ENCODE assay signal across 9 cellular contexts in the genomic region with DNA sequence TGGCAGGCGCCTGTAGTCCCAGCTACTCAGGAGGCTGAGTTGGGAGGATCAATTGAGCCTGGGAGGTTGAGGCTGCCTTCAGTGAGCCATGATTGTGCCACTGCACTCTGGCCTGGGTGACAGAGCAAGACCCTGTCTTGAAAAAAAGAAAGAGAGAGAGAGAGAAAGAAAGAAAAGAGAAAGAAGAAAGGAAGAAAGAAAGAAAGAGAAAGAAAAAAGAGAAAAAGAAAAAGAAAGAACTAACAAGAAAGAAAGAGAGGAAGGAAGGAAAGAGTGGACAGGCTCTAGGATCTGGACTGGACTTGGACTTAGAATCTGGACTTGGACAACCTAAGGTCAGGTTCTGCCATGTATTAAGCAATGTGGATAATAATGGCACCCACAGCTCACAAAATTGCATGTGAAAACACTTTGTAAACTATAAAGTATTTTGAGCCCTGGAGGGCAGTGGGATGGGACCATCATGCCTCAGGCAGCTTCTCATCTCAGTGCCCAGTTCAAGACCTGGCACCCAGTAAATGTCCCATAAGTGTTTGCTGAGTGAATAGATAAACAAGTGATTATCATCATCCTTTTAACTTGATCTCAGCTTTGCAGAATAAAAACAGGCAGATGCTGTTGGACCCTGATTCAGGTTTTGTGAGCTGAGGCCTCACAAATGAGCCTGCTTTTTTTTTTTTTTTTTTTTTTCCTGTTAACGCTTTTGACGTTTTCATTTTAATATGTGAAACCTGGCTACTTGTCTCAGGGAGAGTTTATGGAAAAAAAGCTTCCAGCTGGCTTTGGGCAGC. TPM values are rescaled to one million over a fixed set of nuclear protein-coding genes. Genes with fewer than 3 reads are reported as not detected.
DNase-seq lines count a peak whose midpoint lies in the region; ATAC-seq and TF ChIP-seq lines count a peak whose summit lies in the region.
"Had no signal": no experiment of that assay in that cellular context is flagged by ENCODE, and none has a peak within 500 bp of the region (broad histone marks: within the 10 kb centered on the region; RNA-seq: fewer than 3 reads in every experiment).

No MANE protein-coding gene starts in this region.

- no peak overlapping the region for H2BK120ac ChIP-seq in neuronal stem cell (ENCODE audit: low read depth, low read length)

- H3K79me1 ChIP-seq in neuronal stem cell (ENCODE audit: low read depth, low read length) = no peaks in the 10 kb centered on the region

- no peaks in the 10 kb centered on the region for H3K36me3 ChIP-seq in KOPT-K1 (ENCODE audit: insufficient read depth, low read length)
- no peaks in the 10 kb centered on the region for H3K36me3 ChIP-seq in neuronal stem cell (replicated peaks in 1 of 2; ENCODE audit: control insufficient read depth in 2 of 2, insufficient read depth in 2 of 2, low read length in 2 of 2)
- H3K36me3 ChIP-seq in adrenal gland (replicated peaks in 1 of 2) = no peaks in the 10 kb centered on the region

- H3K4me3 Mint-ChIP-seq in CD4-positive, alpha-beta T cell = peak overlapping the region; percentile 84
- peak overlapping the region; percentile 69 for H3K4me3 Mint-ChIP-seq in activated T-helper 1 cell treated with anti-CD3 and anti-CD28 coated beads, Interleukin-12 subunit alpha, Interleukin-12 subunit beta, Interleukin-2, Interleukin-4 antibody, amounts not matched to agents 30 ng/mL and 10 ng/mL and 1 ng/mL, durations not matched to agents 14 hours and 24 hours and 36 hours

- H3K9me3 Mint-ChIP-seq in CD4-positive, alpha-beta T cell = no peaks in the 10 kb centered on the region
- H3K9me3 Mint-ChIP-seq in activated T-helper 1 cell treated with anti-CD3 and anti-CD28 coated beads, Interleukin-12 subunit alpha, Interleukin-12 subunit beta, Interleukin-2, Interleukin-4 antibody, amounts not matched to agents 30 ng/mL and 10 ng/mL and 1 ng/mL, durations not matched to agents 14 hours and 24 hours and 36 hours = no peaks in the 10 kb centered on the region

- H3K18ac ChIP-seq in neuronal stem cell (ENCODE audit: low read length) = no peak overlapping the region

- peak; percentile 8 for TF ChIP-seq CTCF in CD4-positive, alpha-beta T cell (IDR thresholded peaks at IDR 0.05)
- TF ChIP-seq CTCF in adrenal gland (IDR thresholded peaks at IDR 0.05) = no peak

- H2AFZ ChIP-seq in neuronal stem cell (ENCODE audit: low read length) = peak overlapping the region; percentile 49

- no peak for TF ChIP-seq POLR2A in adrenal gland (IDR thresholded peaks at IDR 0.05)

- H4K8ac ChIP-seq in neuronal stem cell (ENCODE audit: low read depth, low read length) = no peak overlapping the region

- no peaks in the 10 kb centered on the region for H3K27me3 ChIP-seq in CD4-positive, alpha-beta T cell (ENCODE audit: control insufficient read depth, insufficient read depth, low read length)
- H3K27me3 ChIP-seq in neuronal stem cell (ENCODE audit: control insufficient read depth in 3 of 3, insufficient read depth in 3 of 3, low read depth in 1 of 3, low read length in 3 of 3) (peaks cover 0 to 29% (median 0%) of the 10 kb centered on the region in 3 experiments), adrenal gland (no peaks in the 10 kb centered on the region)

- H2AK5ac ChIP-seq in neuronal stem cell (ENCODE audit: low read depth, low read length) = no peak overlapping the region

- no peak overlapping the region for H3K23ac ChIP-seq in neuronal stem cell (ENCODE audit: low read depth, low read length, poor library complexity)

- no peak overlapping the region for H3K14ac ChIP-seq in neuronal stem cell (ENCODE audit: low read length)

- peak overlapping the region; percentile 33 for H2BK5ac ChIP-seq in neuronal stem cell (ENCODE audit: low read length)

- intact Hi-C loops in CD4-positive, alpha-beta T cell (cut with DNase I, micrococcal nuclease) = loop anchor here (1.0 to 5.0 kb wide), 5 partner anchors 10 to 43 kb away; a partner anchor contains a TSS
- intact Hi-C loops in activated T-helper 1 cell treated with anti-CD3 and anti-CD28 coated beads, Interleukin-12 subunit alpha, Interleukin-12 subunit beta, Interleukin-2, Interleukin-4 antibody, amounts not matched to agents 30 ng/mL and 10 ng/mL and 1 ng/mL, durations not matched to agents 14 hours and 24 hours and 36 hours (cut with micrococcal nuclease) = loop anchor here (5.0 kb wide), 1 partner anchor 1918 kb away; no protein-coding TSS in a partner anchor
- intact Hi-C loops in adrenal gland (cut with DNase I) = no loop called here

- peak overlapping the region; percentile 88 for H3K27ac ChIP-seq in CD4-positive, alpha-beta T cell (ENCODE audit: low read depth, low read length)
- H3K27ac ChIP-seq in KOPT-K1 (ENCODE audit: low read depth, low read length, poor library complexity, severe bottlenecking) (peak overlapping the region; percentile 98), neuronal stem cell (replicated peaks; ENCODE audit: low read length) (no peak overlapping the region), adrenal gland (peak overlapping the region in 2 of 5 donors; percentile 9 to 46)

- CTCF ChIA-PET in CD4-positive, alpha-beta T cell (lab: Charles Lee) = interaction anchor here (1.0 to 4.1 kb wide), 5 partner anchors 12 to 92 kb away, joined by 3 to 23 read pairs (median 10); a partner anchor contains a TSS

- POLR2A ChIA-PET in CD4-positive, alpha-beta T cell (lab: Charles Lee) = interaction anchor here (0.6 to 36.2 kb wide), 18 partner anchors 13 to 457 kb away, joined by 3 to 1343 read pairs (median 10); a partner anchor contains a TSS

- H3K27ac Mint-ChIP-seq in CD4-positive, alpha-beta T cell = peak overlapping the region; percentile 98
- peak overlapping the region; percentile 99 for H3K27ac Mint-ChIP-seq in activated T-helper 1 cell treated with anti-CD3 and anti-CD28 coated beads, Interleukin-12 subunit alpha, Interleukin-12 subunit beta, Interleukin-2, Interleukin-4 antibody, amounts not matched to agents 30 ng/mL and 10 ng/mL and 1 ng/mL, durations not matched to agents 14 hours and 24 hours and 36 hours

- no peak for DNase-seq in CD4-positive, alpha-beta T cell
- DNase-seq in activated T-helper 1 cell treated with anti-CD3 and anti-CD28 coated beads, Interleukin-12 subunit alpha, Interleukin-12 subunit beta, Interleukin-2, Interleukin-4 antibody, amounts not matched to agents 30 ng/mL and 10 ng/mL and 1 ng/mL, durations not matched to agents 14 hours and 24 hours and 36 hours (ENCODE audit: low spot score) = no peak
- DNase-seq in neuronal stem cell (ENCODE audit: low spot score) (no peak), adrenal gland (no peak), putamen (ENCODE audit: low spot score) (no peak), ecto neural progenitor cell (ENCODE audit: low spot score) (no peak)

- H3K9me3 ChIP-seq in CD4-positive, alpha-beta T cell (ENCODE audit: control insufficient read depth, low read length) = no peaks in the 10 kb centered on the region
- H3K9me3 ChIP-seq in KOPT-K1 (ENCODE audit: insufficient read depth, low read length, poor library complexity, severe bottlenecking) (no peaks in the 10 kb centered on the region), neuronal stem cell (replicated peaks in 1 of 2; ENCODE audit: control insufficient read depth in 2 of 2, insufficient read depth in 1 of 2, low read depth in 1 of 2, low read length in 2 of 2) (no peaks in the 10 kb centered on the region), adrenal gland (replicated peaks in 1 of 3) (no peaks in the 10 kb centered on the region)

- no peak overlapping the region for H3K4me3 ChIP-seq in neuronal stem cell (ENCODE audit: low read length in 2 of 2)
- H3K4me3 ChIP-seq in adrenal gland = no peak overlapping the region

- no peaks in the 10 kb centered on the region for H3K36me3 Mint-ChIP-seq in CD4-positive, alpha-beta T cell (ENCODE audit: low read depth)
- peaks cover 16% of the 10 kb centered on the region for H3K36me3 Mint-ChIP-seq in activated T-helper 1 cell treated with anti-CD3 and anti-CD28 coated beads, Interleukin-12 subunit alpha, Interleukin-12 subunit beta, Interleukin-2, Interleukin-4 antibody, amounts not matched to agents 30 ng/mL and 10 ng/mL and 1 ng/mL, durations not matched to agents 14 hours and 24 hours and 36 hours (ENCODE audit: low read depth)

- H3K9ac ChIP-seq in neuronal stem cell (ENCODE audit: low read depth, low read length, poor library complexity) = no peak overlapping the region

- no peak overlapping the region for H3K4ac ChIP-seq in neuronal stem cell (ENCODE audit: low read length)

- no peaks in the 10 kb centered on the region for H3K27me3 Mint-ChIP-seq in CD4-positive, alpha-beta T cell
- H3K27me3 Mint-ChIP-seq in activated T-helper 1 cell treated with anti-CD3 and anti-CD28 coated beads, Interleukin-12 subunit alpha, Interleukin-12 subunit beta, Interleukin-2, Interleukin-4 antibody, amounts not matched to agents 30 ng/mL and 10 ng/mL and 1 ng/mL, durations not matched to agents 14 hours and 24 hours and 36 hours (ENCODE audit: insufficient read depth) = no peaks in the 10 kb centered on the region

- H4K91ac ChIP-seq in neuronal stem cell (ENCODE audit: low read depth, low read length, poor library complexity) = no peak overlapping the region

- ATAC-seq in CD4-positive, alpha-beta T cell (ENCODE audit: poor library complexity) = no peak
- no peak for ATAC-seq in HG02852 (IDR thresholded peaks at IDR 0.05; ENCODE audit: unreplicated experiment)
- ATAC-seq: left ventricle myocardium superior had no signal

- WGBS in neuronal stem cell (ENCODE audit: extremely low coverage in 2 of 2, insufficient read length in 2 of 2, insufficient replicate concordance in 1 of 2), 2 donors = no CpG with 5 or more reads among the region's 3 CpGs
- 75 to 89% (median 80%) methylated on average over 3 of the region's 3 CpGs for WGBS in adrenal gland, 4 donors

- peaks cover 71% of the 10 kb centered on the region for H3K4me1 Mint-ChIP-seq in CD4-positive, alpha-beta T cell (ENCODE audit: low read depth)
- H3K4me1 Mint-ChIP-seq in activated T-helper 1 cell treated with anti-CD3 and anti-CD28 coated beads, Interleukin-12 subunit alpha, Interleukin-12 subunit beta, Interleukin-2, Interleukin-4 antibody, amounts not matched to agents 30 ng/mL and 10 ng/mL and 1 ng/mL, durations not matched to agents 14 hours and 24 hours and 36 hours (ENCODE audit: low read depth) = peaks cover 64% of the 10 kb centered on the region

- no peaks in the 10 kb centered on the region for H3K4me1 ChIP-seq in neuronal stem cell (ENCODE audit: control insufficient read depth in 2 of 2, insufficient read depth in 1 of 2, low read depth in 1 of 2, low read length in 2 of 2)
- H3K4me1 ChIP-seq in adrenal gland (replicated peaks in 1 of 2) = peaks cover 0 to 15% of the 10 kb centered on the region in 2 donors

- no peak overlapping the region for H3K4me2 ChIP-seq in neuronal stem cell (ENCODE audit: insufficient read depth, low read length, poor library complexity, severe bottlenecking)

- no peak overlapping the region for H2BK15ac ChIP-seq in neuronal stem cell (ENCODE audit: low read length)

- H2BK12ac ChIP-seq in neuronal stem cell (ENCODE audit: low read length) = no peak overlapping the region

RNA-seq across cellular contexts. Expression of a gene that starts 12.8 kb away (rescaled TPM):
- total RNA-seq in CD4-positive, alpha-beta T cell = 10 to 100 TPM; 60.3 to 63.0 TPM
- total RNA-seq in activated T-helper 1 cell treated with anti-CD3 and anti-CD28 coated beads, Interleukin-12 subunit alpha, Interleukin-12 subunit beta, Interleukin-2, Interleukin-4 antibody, amounts not matched to agents 30 ng/mL and 10 ng/mL and 1 ng/mL, durations not matched to agents 14 hours and 24 hours and 36 hours = 134 and 142 TPM in 2 replicates
- polyA plus RNA-seq in neuronal stem cell (2013, experiment 1 of 2) = 24.6 TPM
- polyA plus RNA-seq in neuronal stem cell (2013, experiment 2 of 2) = 23.4 TPM
- 10 to 100 TPM; 17.2 to 61.8 (median 24.0) TPM for total RNA-seq in adrenal gland
- polyA plus RNA-seq in adrenal gland = 10 to 100 TPM; 13.6 to 39.7 (median 29.7) TPM

RNA-seq across cellular contexts. Expression of a gene that starts 36.8 kb away (rescaled TPM):
- total RNA-seq in CD4-positive, alpha-beta T cell = 10 to 100 TPM; 60.3 to 61.7 TPM
- 136 and 138 TPM in 2 replicates for total RNA-seq in activated T-helper 1 cell treated with anti-CD3 and anti-CD28 coated beads, Interleukin-12 subunit alpha, Interleukin-12 subunit beta, Interleukin-2, Interleukin-4 antibody, amounts not matched to agents 30 ng/mL and 10 ng/mL and 1 ng/mL, durations not matched to agents 14 hours and 24 hours and 36 hours
- polyA plus RNA-seq in neuronal stem cell (2013, experiment 1 of 2) = 2.0 TPM
- polyA plus RNA-seq in neuronal stem cell (2013, experiment 2 of 2) = 2.0 TPM
- total RNA-seq in adrenal gland = 10 to 100 TPM in 2 of 8 donors, 1 to 10 TPM in 6; 1.6 to 11.7 (median 6.1) TPM
- polyA plus RNA-seq in adrenal gland = 10 to 100 TPM in 2 of 3 donors, 1 to 10 TPM in 1; 2.4 to 42.7 (median 30.3) TPM

RNA-seq across cellular contexts. Expression of a gene that starts 47.1 kb away (rescaled TPM):
- total RNA-seq in CD4-positive, alpha-beta T cell = 10 to 100 TPM; 35.4 to 44.3 TPM
- 57.7 and 59.2 TPM in 2 replicates for total RNA-seq in activated T-helper 1 cell treated with anti-CD3 and anti-CD28 coated beads, Interleukin-12 subunit alpha, Interleukin-12 subunit beta, Interleukin-2, Interleukin-4 antibody, amounts not matched to agents 30 ng/mL and 10 ng/mL and 1 ng/mL, durations not matched to agents 14 hours and 24 hours and 36 hours
- polyA plus RNA-seq in neuronal stem cell (2013, experiment 1 of 2) = 21.7 TPM
- polyA plus RNA-seq in neuronal stem cell (2013, experiment 2 of 2) = 21.8 TPM
- 10 to 100 TPM; 34.2 to 78.8 (median 54.7) TPM for total RNA-seq in adrenal gland
- polyA plus RNA-seq in adrenal gland = 10 to 100 TPM; 15.6 to 57.1 (median 16.1) TPM

Comparison
In these comparisons a context has a peak if more than half of its experiments do, and no peak if none do; other contexts are left out.
1. RNA of a gene that starts 36.8 kb away (total RNA-seq): 136 to 138 TPM in activated T-helper 1 cell treated with anti-CD3 and anti-CD28 coated beads, Interleukin-12 subunit alpha, Interleukin-12 subunit beta, Interleukin-2, Interleukin-4 antibody, amounts not matched to agents 30 ng/mL and 10 ng/mL and 1 ng/mL, durations not matched to agents 14 hours and 24 hours and 36 hours and 60.3 to 61.7 TPM in CD4-positive, alpha-beta T cell; 1.6 to 11.7 TPM in adrenal gland; every median in the first group is over 4 times any median in the second.
2. intact Hi-C loops: an anchor here in CD4-positive, alpha-beta T cell (1.0 to 5.0 kb wide) and activated T-helper 1 cell treated with anti-CD3 and anti-CD28 coated beads, Interleukin-12 subunit alpha, Interleukin-12 subunit beta, Interleukin-2, Interleukin-4 antibody, amounts not matched to agents 30 ng/mL and 10 ng/mL and 1 ng/mL, durations not matched to agents 14 hours and 24 hours and 36 hours (5.0 kb wide); none called in adrenal gland.